In genomic region chr3:177058647-177059046, GRCh38 we compare ENCODE assay signal across 22 cellular contexts.
DNase-seq lines count a peak whose midpoint lies in the region; ATAC-seq and TF ChIP-seq lines count a peak whose summit lies in the region.
"Had no signal": no experiment of that assay in that cellular context is flagged by ENCODE, and none has a peak within 500 bp of the region (broad histone marks: within the 10 kb centered on the region; RNA-seq: fewer than 3 reads in every experiment).

No MANE protein-coding gene starts in this region.

- H3K27ac ChIP-seq in OCI-LY1 (ENCODE audit: low read depth, low read length, poor library complexity, severe bottlenecking), result peak overlapping the region; percentile 2
- H3K27ac ChIP-seq: 22Rv1 had no signal

- peaks cover 19% of the 10 kb centered on the region for H3K36me3 Mint-ChIP-seq in activated CD4-positive, alpha-beta T cell treated with anti-CD3 and anti-CD28 coated beads for 36 hours (ENCODE audit: low read depth)
- H3K36me3 Mint-ChIP-seq in chondrocyte (ENCODE audit: low read depth) (peaks cover 11% of the 10 kb centered on the region), osteocyte (ENCODE audit: unreplicated experiment) (peaks cover 31% of the 10 kb centered on the region)

- DNase-seq in activated CD4-positive, alpha-beta T cell treated with anti-CD3 and anti-CD28 coated beads for 36 hours, result no peak
- DNase-seq in activated CD4-positive, alpha-beta T cell treated with anti-CD3 and anti-CD28 coated beads, Interleukin-2, amount 50 U/mL, for 48 hours, result no peak
- DNase-seq in chondrocyte (ENCODE audit: low spot score), result no peak
- DNase-seq in HuH-7 (ENCODE audit: low spot score), result no peak
- no peak for DNase-seq in osteocyte (ENCODE audit: extremely low spot score, unreplicated experiment)
- no peak for DNase-seq in EL
- DNase-seq: BE2C; CD4-positive, alpha-beta memory T cell; DMS53; NCI-H1092 treated with DMSO at 0.1 percent for 48 hours; NCI-H146; NCI-H2029 treated with DMSO at 0.1 percent for 48 hours; NCI-H2171 treated with DMSO at 0.1 percent for 48 hours; NCI-H446; NCI-H526 treated with DMSO at 0.1 percent for 48 hours; PC-3; RPMI8226; SHP77 treated with DMSO at 0.1 percent for 48 hours had no signal

- POLR2A ChIA-PET in activated CD4-positive, alpha-beta T cell treated with anti-CD3 and anti-CD28 coated beads for 36 hours (lab: Charles Lee), result interaction anchor here (0.5 to 0.6 kb wide), 2 partner anchors 105 to 125 kb away, joined by 3 to 7 read pairs; no protein-coding TSS in a partner anchor

- no peaks in the 10 kb centered on the region for H3F3A ChIP-seq in OCI-LY1 (ENCODE audit: insufficient read depth, low read length)

- H3K27me3 Mint-ChIP-seq in activated CD4-positive, alpha-beta T cell treated with anti-CD3 and anti-CD28 coated beads for 36 hours, result no peaks in the 10 kb centered on the region
- H3K27me3 Mint-ChIP-seq in chondrocyte (ENCODE audit: low read depth) (no peaks in the 10 kb centered on the region), osteocyte (ENCODE audit: unreplicated experiment) (no peaks in the 10 kb centered on the region)
- H3K27me3 Mint-ChIP-seq: CD4-positive, alpha-beta memory T cell had no signal

- no peak overlapping the region for H3K4me3 Mint-ChIP-seq in activated CD4-positive, alpha-beta T cell treated with anti-CD3 and anti-CD28 coated beads for 36 hours
- H3K4me3 Mint-ChIP-seq in chondrocyte (ENCODE audit: unreplicated experiment) (no peak overlapping the region), osteocyte (ENCODE audit: unreplicated experiment) (no peak overlapping the region)
- H3K4me3 Mint-ChIP-seq: CD4-positive, alpha-beta memory T cell; T-helper 1 cell treated with Interleukin-12 subunit alpha and Interleukin-12 subunit beta and Interleukin-4 antibody, amounts not matched to agents 30 μg/mL and 1 μg/mL, for 36 hours had no signal

- ATAC-seq in activated CD4-positive, alpha-beta T cell treated with anti-CD3 and anti-CD28 coated beads for 36 hours, result no peak
- ATAC-seq in HG03439 (IDR thresholded peaks at IDR 0.05; ENCODE audit: unreplicated experiment), result no peak
- ATAC-seq: PC-3 had no signal

- H3K4me1 Mint-ChIP-seq in activated CD4-positive, alpha-beta T cell treated with anti-CD3 and anti-CD28 coated beads for 36 hours, result peaks cover 43% of the 10 kb centered on the region
- H3K4me1 Mint-ChIP-seq in chondrocyte (ENCODE audit: low read depth) (peaks cover 32% of the 10 kb centered on the region), osteocyte (ENCODE audit: unreplicated experiment) (peaks cover 28% of the 10 kb centered on the region)

- H3K9ac ChIP-seq in OCI-LY1 (ENCODE audit: low read length), result no peak overlapping the region

- peaks cover 93% of the 10 kb centered on the region for H3K79me2 ChIP-seq in OCI-LY1 (ENCODE audit: insufficient read depth, low read length)

- H3K9me3 ChIP-seq in OCI-LY1 (ENCODE audit: low read length), result no peaks in the 10 kb centered on the region
- H3K9me3 ChIP-seq: BE2C had no signal

- H3K9me2 ChIP-seq in OCI-LY1 (ENCODE audit: low read depth, low read length), result no peaks in the 10 kb centered on the region

- no peak overlapping the region for H3K4me3 ChIP-seq in OCI-LY1 (ENCODE audit: low read depth, low read length, poor library complexity, severe bottlenecking)

- no peaks in the 10 kb centered on the region for H3K27me3 ChIP-seq in OCI-LY1 (ENCODE audit: insufficient read depth, low read length)
- H3K27me3 ChIP-seq: BE2C had no signal

- no peak overlapping the region for H3K4me2 ChIP-seq in OCI-LY1 (ENCODE audit: low read length)

- intact Hi-C loops in activated CD4-positive, alpha-beta T cell treated with anti-CD3 and anti-CD28 coated beads for 36 hours (cut with DNase I, micrococcal nuclease), result loop anchor here (5.0 to 10.0 kb wide), 6 partner anchors 64 to 1096 kb away; no protein-coding TSS in a partner anchor

- no peaks in the 10 kb centered on the region for H4K20me1 ChIP-seq in OCI-LY1 (ENCODE audit: insufficient read depth, low read length)

- peak overlapping the region; percentile 7 for H3K27ac Mint-ChIP-seq in activated CD4-positive, alpha-beta T cell treated with anti-CD3 and anti-CD28 coated beads for 36 hours
- H3K27ac Mint-ChIP-seq in chondrocyte (ENCODE audit: unreplicated experiment) (peak overlapping the region; percentile 7), osteocyte (ENCODE audit: unreplicated experiment) (no peak overlapping the region)

- H2AFZ ChIP-seq in OCI-LY1 (ENCODE audit: low read length), result no peak overlapping the region

- H3K9me3 Mint-ChIP-seq in activated CD4-positive, alpha-beta T cell treated with anti-CD3 and anti-CD28 coated beads for 36 hours (ENCODE audit: low read depth), result no peaks in the 10 kb centered on the region
- no peaks in the 10 kb centered on the region for H3K9me3 Mint-ChIP-seq in chondrocyte (ENCODE audit: low read depth)
- H3K9me3 Mint-ChIP-seq in osteocyte (ENCODE audit: unreplicated experiment), result no peaks in the 10 kb centered on the region
- H3K9me3 Mint-ChIP-seq: CD4-positive, alpha-beta memory T cell; T-helper 1 cell treated with Interleukin-12 subunit alpha and Interleukin-12 subunit beta and Interleukin-4 antibody, amounts not matched to agents 30 μg/mL and 1 μg/mL, for 36 hours had no signal

- peaks cover 51% of the 10 kb centered on the region for H3K36me3 ChIP-seq in OCI-LY1 (ENCODE audit: insufficient read depth, low read length)

- peaks cover 73% of the 10 kb centered on the region for H3K4me1 ChIP-seq in OCI-LY1 (ENCODE audit: insufficient read depth, low read length, severe bottlenecking)

- TF ChIP-seq CTCF in OCI-LY1 (IDR thresholded peaks at IDR 0.05; ENCODE audit: low read length), result no peak
- TF ChIP-seq CTCF in chondrocyte (IDR thresholded peaks at IDR 0.05), result no peak
- TF ChIP-seq CTCF in osteocyte (IDR thresholded peaks at IDR 0.05), result no peak

- CTCF ChIA-PET in activated CD4-positive, alpha-beta T cell treated with anti-CD3 and anti-CD28 coated beads for 36 hours (lab: Charles Lee), result interaction anchor here (0.8 to 1.9 kb wide), 11 partner anchors 8 to 303 kb away, joined by 3 to 4 read pairs (median 3); no protein-coding TSS in a partner anchor
